21 cellular contexts compared by ENCODE assay signal in the genomic region with DNA sequence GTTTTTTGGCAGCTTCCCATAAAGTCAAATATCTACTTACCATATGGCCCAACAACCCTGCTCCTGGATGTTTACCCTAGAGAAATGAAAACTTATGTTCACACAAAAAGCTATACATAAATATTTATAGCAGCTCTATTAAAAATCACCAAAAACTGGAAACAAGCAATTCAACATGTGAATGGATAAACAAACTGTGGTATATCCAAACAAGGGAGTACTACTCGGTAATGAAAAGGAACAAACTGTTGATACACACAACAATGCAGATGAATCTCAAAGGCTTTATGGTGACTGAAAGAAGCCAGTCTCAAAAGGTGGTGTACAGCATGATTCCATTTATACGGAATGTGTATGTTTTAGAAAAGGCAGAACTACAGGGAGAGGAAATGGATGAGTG.
"Had no signal": no experiment of that assay in that cellular context is flagged by ENCODE, and none has a peak within 500 bp of the region (broad histone marks: within the 10 kb centered on the region; RNA-seq: fewer than 3 reads in every experiment).

No MANE protein-coding gene starts in this region.

- H3K27ac Mint-ChIP-seq: activated CD4-positive, alpha-beta T cell treated with anti-CD3 and anti-CD28 coated beads for 36 hours; activated naive CD4-positive, alpha-beta T cell treated with anti-CD3 and anti-CD28 coated beads, Interleukin-2, amount 10 ng/mL, durations not matched to agents 7 days and 5 days; mesothelial cell of epicardium; nephron progenitor cell; T-helper 2 cell treated with Interferon-gamma antibody and Interleukin-4, amounts not matched to agents 5 μg/mL and 100 μg/mL, for 36 hours had no signal

- H3K27me3 Mint-ChIP-seq: activated CD4-positive, alpha-beta T cell treated with anti-CD3 and anti-CD28 coated beads for 36 hours; activated naive CD4-positive, alpha-beta T cell treated with anti-CD3 and anti-CD28 coated beads, Interleukin-2, amount 10 ng/mL, durations not matched to agents 7 days and 5 days had no signal

- H3K4me1 Mint-ChIP-seq: mesothelial cell of epicardium had no signal

- ATAC-seq: activated CD4-positive, alpha-beta T cell treated with anti-CD3 and anti-CD28 coated beads for 36 hours; gastrocnemius medialis; left lobe of liver had no signal

- H3K27me3 ChIP-seq: gastrocnemius medialis, spleen, tibial artery had no signal

- H3K36me3 ChIP-seq: gastrocnemius medialis, tibial artery had no signal

- H3K4me3 Mint-ChIP-seq: activated CD4-positive, alpha-beta T cell treated with anti-CD3 and anti-CD28 coated beads for 36 hours; activated naive CD4-positive, alpha-beta T cell treated with anti-CD3 and anti-CD28 coated beads, Interleukin-2, amount 10 ng/mL, durations not matched to agents 7 days and 5 days; mesothelial cell of epicardium; nephron progenitor cell; T-helper 2 cell treated with Interferon-gamma antibody and Interleukin-4, amounts not matched to agents 5 μg/mL and 100 μg/mL, for 36 hours had no signal

- DNase-seq: activated CD4-positive, alpha-beta T cell treated with anti-CD3 and anti-CD28 coated beads for 36 hours; activated CD4-positive, alpha-beta T cell treated with anti-CD3 and anti-CD28 coated beads, Interleukin-2, amount 50 U/mL, for 48 hours; activated CD8-positive, alpha-beta memory T cell treated with anti-CD3 and anti-CD28 coated beads, Interleukin-2, amount 50 U/mL, for 4 hours; activated effector memory CD4-positive, alpha-beta T cell treated with Interleukin-2 at 50 U/mL for 16 hours; activated naive CD4-positive, alpha-beta T cell treated with anti-CD3 and anti-CD28 coated beads, Interleukin-2, amount 10 ng/mL, durations not matched to agents 7 days and 5 days; activated T-cell treated with anti-CD3 and anti-CD28 coated beads, Interleukin-2, amount 50 U/mL, for 48 hours; amniotic stem cell; gastrocnemius medialis; head of caudate nucleus; kidney; nephron progenitor cell; occipital lobe; retina; spleen; stimulated activated naive CD4-positive, alpha-beta T cell; substantia nigra; tibial artery had no signal

- H3K4me3 ChIP-seq: gastrocnemius medialis, spleen, tibial artery had no signal

- H3K27ac ChIP-seq: epithelial cell of prostate, gastrocnemius medialis, tibial artery had no signal

- H3K4me1 ChIP-seq: gastrocnemius medialis had no signal

- H3K9me3 ChIP-seq: gastrocnemius medialis, tibial artery had no signal
